In the genomic region with DNA sequence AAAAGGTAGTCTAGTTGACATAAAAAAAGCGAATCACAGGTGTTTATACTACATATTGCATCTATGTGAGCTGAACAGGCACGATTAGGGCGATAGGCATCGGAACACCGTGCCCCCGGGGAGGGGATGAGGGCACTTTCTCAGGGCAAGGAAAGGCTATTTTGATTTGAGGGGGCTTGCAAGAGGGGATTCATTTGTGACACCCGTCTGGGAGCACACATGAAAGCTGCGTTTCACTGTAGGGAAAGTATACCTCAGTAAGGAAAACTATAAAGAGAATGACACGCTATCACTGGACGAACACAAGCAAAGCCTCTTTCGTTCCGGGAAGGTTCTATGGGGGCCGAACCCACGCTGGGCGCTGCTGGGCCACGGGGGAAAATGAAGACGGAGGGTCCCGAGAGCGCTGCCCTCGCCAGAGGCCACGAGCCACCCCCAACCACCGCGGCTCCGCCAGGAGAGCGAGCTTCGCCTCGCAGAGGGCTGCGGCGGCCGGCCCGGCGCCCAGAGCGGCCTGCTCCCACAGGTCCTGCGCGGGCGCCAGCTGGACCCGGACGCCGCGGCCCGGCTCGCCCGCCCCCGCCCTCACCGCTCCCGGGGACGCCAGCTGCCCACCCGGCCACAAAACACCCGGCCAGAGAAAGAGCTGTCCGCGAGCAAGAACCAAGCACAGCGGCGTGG, we compare ENCODE assay signal across 8 cellular contexts. TPM values are rescaled to one million over a fixed set of nuclear protein-coding genes. Genes with fewer than 3 reads are reported as not detected.
DNase-seq lines count a peak whose midpoint lies in the region; ATAC-seq and TF ChIP-seq lines count a peak whose summit lies in the region.

No MANE protein-coding gene starts in this region.

- CTCF ChIA-PET in CD8-positive, alpha-beta memory T cell (lab: Charles Lee) = interaction anchor here (0.7 to 3.5 kb wide), 10 partner anchors 10 to 490 kb away, joined by 3 to 20 read pairs (median 4); no protein-coding TSS in a partner anchor

- no peaks in the 10 kb centered on the region for H3K9me3 ChIP-seq in CD8-positive, alpha-beta memory T cell (ENCODE audit: low read length)
- H3K9me3 ChIP-seq in Karpas-422 (ENCODE audit: low read length) (no peaks in the 10 kb centered on the region; the same call in 1 of the 2 replicates), adipocyte (ENCODE audit: control insufficient read depth, low read length) (no peaks in the 10 kb centered on the region), hepatocyte (ENCODE audit: low read depth) (no peaks in the 10 kb centered on the region)

- peaks cover 0 to 2% (median 0%) of the 10 kb centered on the region in 5 donors for H3K9me3 Mint-ChIP-seq in CD8-positive, alpha-beta memory T cell

- H3K27me3 ChIP-seq in CD8-positive, alpha-beta memory T cell (ENCODE audit: insufficient read depth, low read length, poor library complexity, severe bottlenecking) = no peaks in the 10 kb centered on the region
- no peaks in the 10 kb centered on the region for H3K27me3 ChIP-seq in Karpas-422 (ENCODE audit: low read length)
- no peaks in the 10 kb centered on the region for H3K27me3 ChIP-seq in adipocyte (replicated peaks; ENCODE audit: control insufficient read depth, insufficient read depth, low read length)
- H3K27me3 ChIP-seq in hepatocyte = no peaks in the 10 kb centered on the region

- WGBS in hepatocyte (ENCODE audit: low lambda C conversion rate, missing lambda C conversion rate) = under 1% methylated on average over 28 of the region's 53 CpGs

- peaks cover 0 to 11% (median 5%) of the 10 kb centered on the region in 3 donors for H3K36me3 Mint-ChIP-seq in CD8-positive, alpha-beta memory T cell

- DNase-seq in CD8-positive, alpha-beta memory T cell = peak in 1 of 5 donors; percentile 51
- peak; percentile 61 for DNase-seq in Karpas-422
- DNase-seq in adipocyte (ENCODE audit: low read depth) = peak; percentile 70
- DNase-seq in hepatocyte (ENCODE audit: low spot score) = peak; percentile 69
- no peak for DNase-seq in DMS153 (lab: John Stamatoyannopoulos, UW)
- DNase-seq in glomerular visceral epithelial cell (ENCODE audit: extremely low spot score) = no peak

- peak overlapping the region; percentile 97 for H3K27ac ChIP-seq in CD8-positive, alpha-beta memory T cell (ENCODE audit: low read depth, low read length)
- H3K27ac ChIP-seq in Karpas-422 (ENCODE audit: low read length) (peak overlapping the region; percentile 96), hepatocyte (peak overlapping the region; percentile 100), skin epidermis (peak overlapping the region; percentile 92 to 100 (median 99))

- H3K27ac Mint-ChIP-seq in CD8-positive, alpha-beta memory T cell = peak overlapping the region; percentile 87 to 98 (median 95)

- H3K4me1 ChIP-seq in CD8-positive, alpha-beta memory T cell (ENCODE audit: insufficient read depth, low read length) = peaks cover 52% of the 10 kb centered on the region
- H3K4me1 ChIP-seq in Karpas-422 (ENCODE audit: low read length) (peaks cover 75% of the 10 kb centered on the region), adipocyte (ENCODE audit: control insufficient read depth, insufficient read depth, low read length) (peaks cover 30% of the 10 kb centered on the region), hepatocyte (ENCODE audit: insufficient read depth) (peaks cover 6% of the 10 kb centered on the region)

- peaks cover 56 to 77% (median 74%) of the 10 kb centered on the region in 3 donors for H3K4me1 Mint-ChIP-seq in CD8-positive, alpha-beta memory T cell

- peak overlapping the region; percentile 97 for H3K4me2 ChIP-seq in Karpas-422 (ENCODE audit: low read depth, low read length, poor library complexity, severe bottlenecking)
- H3K4me2 ChIP-seq in hepatocyte = peak overlapping the region; percentile 93

- H3K9me2 ChIP-seq in Karpas-422 (replicated peaks; ENCODE audit: insufficient read depth, low read length) = no peaks in the 10 kb centered on the region
- H3K9me2 ChIP-seq in hepatocyte (replicated peaks; ENCODE audit: insufficient read depth) = no peaks in the 10 kb centered on the region

- H3K27me3 Mint-ChIP-seq in CD8-positive, alpha-beta memory T cell = peaks cover 0 to 9% of the 10 kb centered on the region in 2 donors

- no peak overlapping the region for H2AFZ ChIP-seq in Karpas-422 (ENCODE audit: low read length)
- peak overlapping the region; percentile 61 for H2AFZ ChIP-seq in hepatocyte

- H3K9ac ChIP-seq in Karpas-422 (ENCODE audit: low read length) = peak overlapping the region; percentile 96
- peak overlapping the region; percentile 98 for H3K9ac ChIP-seq in adipocyte (ENCODE audit: low read length)

- peak overlapping the region; percentile 76 for H3K4me3 ChIP-seq in CD8-positive, alpha-beta memory T cell (ENCODE audit: low read length)
- peak overlapping the region; percentile 77 for H3K4me3 ChIP-seq in Karpas-422 (ENCODE audit: low read length)
- H3K4me3 ChIP-seq in adipocyte (ENCODE audit: low read length) = peak overlapping the region; percentile 92
- peak overlapping the region; percentile 56 for H3K4me3 ChIP-seq in hepatocyte
- peak overlapping the region; percentile 73 to 94 (median 85) for H3K4me3 ChIP-seq in skin epidermis

- H4K20me1 ChIP-seq in Karpas-422 (ENCODE audit: insufficient read depth, low read depth, low read length) = peaks cover 8% of the 10 kb centered on the region
- H4K20me1 ChIP-seq in hepatocyte (ENCODE audit: insufficient read depth, poor library complexity, severe bottlenecking) = peaks cover 16% of the 10 kb centered on the region

- peak; percentile 3 for ATAC-seq in GM21526 (IDR thresholded peaks at IDR 0.05; ENCODE audit: low FRiP score, unreplicated experiment)

- POLR2A ChIA-PET in CD8-positive, alpha-beta memory T cell (lab: Charles Lee) = interaction anchor here (0.6 to 3.0 kb wide), 31 partner anchors 9 to 521 kb away, joined by 3 to 29 read pairs (median 5); a partner anchor contains a TSS

- no peak for TF ChIP-seq CTCF in hepatocyte (IDR thresholded peaks at IDR 0.05; ENCODE audit: poor library complexity)

- no peaks in the 10 kb centered on the region for H3K36me3 ChIP-seq in CD8-positive, alpha-beta memory T cell (ENCODE audit: insufficient read depth, low read length)
- H3K36me3 ChIP-seq in Karpas-422 (ENCODE audit: insufficient read depth, low read length) = no peaks in the 10 kb centered on the region
- H3K36me3 ChIP-seq in adipocyte (ENCODE audit: control insufficient read depth, insufficient read depth, low read length, severe bottlenecking) = no peaks in the 10 kb centered on the region
- H3K36me3 ChIP-seq in hepatocyte (replicated peaks; ENCODE audit: insufficient read depth, low read depth) = no peaks in the 10 kb centered on the region

- H3K4me3 Mint-ChIP-seq in CD8-positive, alpha-beta memory T cell = peak overlapping the region; percentile 91 to 97 (median 94)

- H3K79me2 ChIP-seq in Karpas-422 (ENCODE audit: low read length) = peaks cover 56% of the 10 kb centered on the region
- peaks cover 64% of the 10 kb centered on the region for H3K79me2 ChIP-seq in hepatocyte

RNA-seq across cellular contexts. Expression of a gene that starts 0.9 kb away (rescaled TPM):
- 10 to 100 TPM; 52.6 to 60.3 TPM for total RNA-seq in CD8-positive, alpha-beta memory T cell
- polyA plus RNA-seq in CD8-positive, alpha-beta memory T cell = 91.9 TPM
- 72.2 and 85.2 TPM in 2 replicates for total RNA-seq in Karpas-422 (2014; rRNA removed; shearing (Covaris generic); ENCODE audit: low replicate concordance)
- total RNA-seq in hepatocyte = 36.7 and 40.3 TPM in 2 replicates
- polyA plus RNA-seq in hepatocyte = 30.5 and 32.0 TPM in 2 replicates

Comparison
In these comparisons a context has a peak if more than half of its experiments do, and no peak if none do; other contexts are left out.
1. DNase-seq: peak in Karpas-422 (single experiment), adipocyte (single experiment) and hepatocyte (single experiment); none in DMS153 (single experiment) and glomerular visceral epithelial cell (single experiment).
2. Peak in every context shown above with its lines, with median percentiles within 50 percentile points of each other: H3K27ac ChIP-seq and H3K4me3 ChIP-seq.